In the genomic region with DNA sequence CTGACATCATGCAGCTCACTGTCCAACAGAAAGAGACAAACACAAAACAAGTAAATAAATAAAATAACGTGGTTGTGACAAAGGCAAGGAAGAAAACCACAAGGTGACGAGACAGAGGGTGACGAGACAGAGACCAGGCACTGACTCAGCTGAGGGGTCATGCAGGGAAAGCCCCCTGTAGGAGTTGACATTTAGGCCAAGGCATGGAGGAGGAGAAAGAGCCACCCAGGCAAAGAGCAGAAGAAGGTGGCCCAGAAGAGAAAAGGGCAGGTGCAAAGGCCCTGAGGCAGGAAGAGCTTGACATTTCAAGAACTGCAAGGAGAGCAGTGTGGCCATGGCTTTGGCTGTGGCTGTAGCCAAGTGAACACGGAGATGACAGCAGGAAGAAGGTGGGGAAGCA, we compare ENCODE assay signal across 2 cellular contexts.
TF ChIP-seq lines count a peak whose summit lies in the region.

No MANE protein-coding gene starts in this region.

TF ChIP-seq in IMR-90, 13 proteins besides CTCF, POLR2A, EP300 and RAD21:
- TF ChIP-seq MAFK (IDR thresholded peaks at IDR 0.05; ENCODE audit: low read depth, low read length) (no peak), CHD1 (IDR thresholded peaks at IDR 0.05; ENCODE audit: low read depth, low read length) (no peak), BHLHE40 (IDR thresholded peaks at IDR 0.05; ENCODE audit: low read depth, low read length) (no peak), NFE2L2 (IDR thresholded peaks at IDR 0.05; ENCODE audit: low read depth, low read length) (no peak), RFX5 (IDR thresholded peaks at IDR 0.05; ENCODE audit: low read depth, low read length) (no peak), CEBPB (IDR thresholded peaks at IDR 0.05; ENCODE audit: low read depth, low read length) (no peak), RCOR1 (IDR thresholded peaks at IDR 0.05; ENCODE audit: insufficient replicate concordance, low read length) (no peak), MAZ (IDR thresholded peaks at IDR 0.05; ENCODE audit: borderline replicate concordance, low read depth, low read length) (no peak), FOS (IDR thresholded peaks at IDR 0.05; ENCODE audit: low read depth, low read length) (no peak), MXI1 (IDR thresholded peaks at IDR 0.05; ENCODE audit: borderline replicate concordance, low read depth, low read length) (no peak), SMC3 (IDR thresholded peaks at IDR 0.05; ENCODE audit: low read depth, low read length) (no peak)
- TF ChIP-seq, protein P1, sequence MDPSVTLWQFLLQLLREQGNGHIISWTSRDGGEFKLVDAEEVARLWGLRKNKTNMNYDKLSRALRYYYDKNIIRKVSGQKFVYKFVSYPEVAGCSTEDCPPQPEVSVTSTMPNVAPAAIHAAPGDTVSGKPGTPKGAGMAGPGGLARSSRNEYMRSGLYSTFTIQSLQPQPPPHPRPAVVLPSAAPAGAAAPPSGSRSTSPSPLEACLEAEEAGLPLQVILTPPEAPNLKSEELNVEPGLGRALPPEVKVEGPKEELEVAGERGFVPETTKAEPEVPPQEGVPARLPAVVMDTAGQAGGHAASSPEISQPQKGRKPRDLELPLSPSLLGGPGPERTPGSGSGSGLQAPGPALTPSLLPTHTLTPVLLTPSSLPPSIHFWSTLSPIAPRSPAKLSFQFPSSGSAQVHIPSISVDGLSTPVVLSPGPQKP (IDR thresholded peaks at IDR 0.05; ENCODE audit: borderline replicate concordance, low read depth, low read length): no peak
- TF ChIP-seq, protein P2, sequence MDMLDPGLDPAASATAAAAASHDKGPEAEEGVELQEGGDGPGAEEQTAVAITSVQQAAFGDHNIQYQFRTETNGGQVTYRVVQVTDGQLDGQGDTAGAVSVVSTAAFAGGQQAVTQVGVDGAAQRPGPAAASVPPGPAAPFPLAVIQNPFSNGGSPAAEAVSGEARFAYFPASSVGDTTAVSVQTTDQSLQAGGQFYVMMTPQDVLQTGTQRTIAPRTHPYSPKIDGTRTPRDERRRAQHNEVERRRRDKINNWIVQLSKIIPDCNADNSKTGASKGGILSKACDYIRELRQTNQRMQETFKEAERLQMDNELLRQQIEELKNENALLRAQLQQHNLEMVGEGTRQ (IDR thresholded peaks at IDR 0.05; ENCODE audit: low read depth, low read length): no peak

TF ChIP-seq in GM23338, 12 proteins besides CTCF, POLR2A, EP300 and RAD21:
- TF ChIP-seq POLR2AphosphoS5 (IDR thresholded peaks at IDR 0.05; ENCODE audit: low read depth): no peak
- no peak for TF ChIP-seq NANOG (IDR thresholded peaks at IDR 0.05; ENCODE audit: borderline replicate concordance)
- TF ChIP-seq CREB1 (CRISPR knock-in tag; IDR thresholded peaks at IDR 0.05; ENCODE audit: low read depth): no peak
- no peak for TF ChIP-seq STAT1 (IDR thresholded peaks at IDR 0.05; ENCODE audit: unreplicated experiment)
- TF ChIP-seq EZH2phosphoT487 (IDR thresholded peaks at IDR 0.05; ENCODE audit: unreplicated experiment): no peak
- no peak for TF ChIP-seq ZNF114 (CRISPR knock-in tag; IDR thresholded peaks at IDR 0.05)
- TF ChIP-seq, protein P3, sequence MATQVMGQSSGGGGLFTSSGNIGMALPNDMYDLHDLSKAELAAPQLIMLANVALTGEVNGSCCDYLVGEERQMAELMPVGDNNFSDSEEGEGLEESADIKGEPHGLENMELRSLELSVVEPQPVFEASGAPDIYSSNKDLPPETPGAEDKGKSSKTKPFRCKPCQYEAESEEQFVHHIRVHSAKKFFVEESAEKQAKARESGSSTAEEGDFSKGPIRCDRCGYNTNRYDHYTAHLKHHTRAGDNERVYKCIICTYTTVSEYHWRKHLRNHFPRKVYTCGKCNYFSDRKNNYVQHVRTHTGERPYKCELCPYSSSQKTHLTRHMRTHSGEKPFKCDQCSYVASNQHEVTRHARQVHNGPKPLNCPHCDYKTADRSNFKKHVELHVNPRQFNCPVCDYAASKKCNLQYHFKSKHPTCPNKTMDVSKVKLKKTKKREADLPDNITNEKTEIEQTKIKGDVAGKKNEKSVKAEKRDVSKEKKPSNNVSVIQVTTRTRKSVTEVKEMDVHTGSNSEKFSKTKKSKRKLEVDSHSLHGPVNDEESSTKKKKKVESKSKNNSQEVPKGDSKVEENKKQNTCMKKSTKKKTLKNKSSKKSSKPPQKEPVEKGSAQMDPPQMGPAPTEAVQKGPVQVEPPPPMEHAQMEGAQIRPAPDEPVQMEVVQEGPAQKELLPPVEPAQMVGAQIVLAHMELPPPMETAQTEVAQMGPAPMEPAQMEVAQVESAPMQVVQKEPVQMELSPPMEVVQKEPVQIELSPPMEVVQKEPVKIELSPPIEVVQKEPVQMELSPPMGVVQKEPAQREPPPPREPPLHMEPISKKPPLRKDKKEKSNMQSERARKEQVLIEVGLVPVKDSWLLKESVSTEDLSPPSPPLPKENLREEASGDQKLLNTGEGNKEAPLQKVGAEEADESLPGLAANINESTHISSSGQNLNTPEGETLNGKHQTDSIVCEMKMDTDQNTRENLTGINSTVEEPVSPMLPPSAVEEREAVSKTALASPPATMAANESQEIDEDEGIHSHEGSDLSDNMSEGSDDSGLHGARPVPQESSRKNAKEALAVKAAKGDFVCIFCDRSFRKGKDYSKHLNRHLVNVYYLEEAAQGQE (IDR thresholded peaks at IDR 0.05; ENCODE audit: unreplicated experiment): no peak
- TF ChIP-seq ZNF331 (CRISPR knock-in tag; IDR thresholded peaks at IDR 0.05; ENCODE audit: low read depth): no peak
